8 cellular contexts compared by ENCODE assay signal in genomic region chr1:153260980-153261792, GRCh38. TPM values are rescaled to one million over a fixed set of nuclear protein-coding genes. Genes with fewer than 3 reads are reported as not detected.
DNase-seq lines count a peak whose midpoint lies in the region; ATAC-seq and TF ChIP-seq lines count a peak whose summit lies in the region.

No MANE protein-coding gene starts in this region.

- peak overlapping the region; percentile 42 for H3K4me2 ChIP-seq in mesendoderm (ENCODE audit: low read length)

- peak; percentile 52 for ATAC-seq in central memory CD8-positive, alpha-beta T cell (replicated peaks; ENCODE audit: extremely low read depth, poor library complexity, severe bottlenecking)
- ATAC-seq in GM18870 (IDR thresholded peaks at IDR 0.05; ENCODE audit: unreplicated experiment) = no peak

- no peaks in the 10 kb centered on the region for H3K9me3 ChIP-seq in tibial nerve

- H2BK15ac ChIP-seq in mesendoderm (replicated peaks; ENCODE audit: low read depth) = peak overlapping the region; percentile 22

- peaks cover 9% of the 10 kb centered on the region for H3K36me3 Mint-ChIP-seq in central memory CD8-positive, alpha-beta T cell (ENCODE audit: insufficient read depth)

- H2AK5ac ChIP-seq in mesendoderm (ENCODE audit: low read length) = no peak overlapping the region

- peaks cover 79% of the 10 kb centered on the region for H3K27me3 Mint-ChIP-seq in central memory CD8-positive, alpha-beta T cell

- H3K4me3 ChIP-seq in GM12875 (ENCODE audit: low read depth, low read length) = peak overlapping the region; percentile 46
- no peak overlapping the region for H3K4me3 ChIP-seq in mesendoderm (ENCODE audit: low read length)
- H3K4me3 ChIP-seq in tibial nerve = peak overlapping the region; percentile 26 to 52 (median 38)

- H3K27me3 ChIP-seq in mesendoderm (ENCODE audit: insufficient read depth, low read length, poor library complexity) (no peaks in the 10 kb centered on the region), tibial nerve (peaks cover 0 to 60% of the 10 kb centered on the region in 2 donors)

- peak overlapping the region; percentile 11 for H3K4ac ChIP-seq in mesendoderm (ENCODE audit: low read depth, low read length)

- TF ChIP-seq CTCF in GM12875 (IDR thresholded peaks at IDR 0.05; ENCODE audit: borderline replicate concordance, insufficient read depth, low read depth, low read length) (no peak), tibial nerve (IDR thresholded peaks at IDR 0.05) (no peak)

- TF ChIP-seq POLR2A in tibial nerve (IDR thresholded peaks at IDR 0.05) = no peak

- H3K36me3 ChIP-seq in mesendoderm (ENCODE audit: control insufficient read depth, insufficient read depth, low read length) (no peaks in the 10 kb centered on the region), tibial nerve (no peaks in the 10 kb centered on the region)

- H3K4me1 ChIP-seq in mesendoderm (ENCODE audit: control insufficient read depth, low read depth, low read length) (peaks cover 2% of the 10 kb centered on the region), tibial nerve (peaks cover 0 to 24% (median 14%) of the 10 kb centered on the region in 4 donors)

- WGBS in mesendoderm (ENCODE audit: extremely low coverage, insufficient coverage, low lambda C conversion rate) = no CpG with 5 or more reads among the region's 105 CpGs
- 0% methylated on average over 1 of the region's 105 CpGs; no CpG with 5 or more reads in 1 of the 2 donors for WGBS in tibial nerve, 2 donors

- H4K5ac ChIP-seq in mesendoderm (ENCODE audit: low read length) = no peak overlapping the region

- H3K18ac ChIP-seq in mesendoderm (ENCODE audit: low read length) = peak overlapping the region; percentile 71

- H3K27ac Mint-ChIP-seq in central memory CD8-positive, alpha-beta T cell (ENCODE audit: low read depth) = no peak overlapping the region

- no peaks in the 10 kb centered on the region for H3K9me3 Mint-ChIP-seq in central memory CD8-positive, alpha-beta T cell

- no peaks in the 10 kb centered on the region for H3K79me1 ChIP-seq in mesendoderm (ENCODE audit: low read length)

- H2BK5ac ChIP-seq in mesendoderm (ENCODE audit: low read length) = no peak overlapping the region

- no peak overlapping the region for H4K8ac ChIP-seq in mesendoderm (ENCODE audit: low read depth, low read length)

- peak overlapping the region; percentile 58 for H3K56ac ChIP-seq in mesendoderm (ENCODE audit: low read length)

- H3K4me1 Mint-ChIP-seq in central memory CD8-positive, alpha-beta T cell = peaks cover 22% of the 10 kb centered on the region

- H3K4me3 Mint-ChIP-seq in central memory CD8-positive, alpha-beta T cell = peak overlapping the region; percentile 64

- H3K9ac ChIP-seq in mesendoderm (ENCODE audit: low read length) = no peak overlapping the region

- no peak overlapping the region for H3K27ac ChIP-seq in mesendoderm (ENCODE audit: low read depth, low read length)
- H3K27ac ChIP-seq in tibial nerve = no peak overlapping the region

- no peaks in the 10 kb centered on the region for H3K79me2 ChIP-seq in mesendoderm (ENCODE audit: control insufficient read depth, insufficient read depth, low read length)

- peak overlapping the region; percentile 64 for H2BK120ac ChIP-seq in mesendoderm (ENCODE audit: low read depth, low read length)

- no peak overlapping the region for H3K23ac ChIP-seq in mesendoderm (ENCODE audit: low read length)

- DNase-seq in T follicular helper cell (ENCODE audit: low read depth) (peak; percentile 4), mesendoderm (peak; percentile 62), tibial nerve (ENCODE audit: low spot score in 2 of 2) (no peak), DMS53 treated with DMSO at 0.1 percent for 48 hours (lab: John Stamatoyannopoulos, UW; ENCODE audit: unreplicated experiment) (no peak), putamen (ENCODE audit: low spot score) (no peak)
- no peak for DNase-seq in central memory CD8-positive, alpha-beta T cell (ENCODE audit: low spot score in 2 of 2)

- TF ChIP-seq EP300 in tibial nerve (IDR thresholded peaks at IDR 0.05) = no peak

RNA-seq across cellular contexts. Expression of gene LORICRIN, which starts 1.7 kb away (rescaled TPM):
- polyA plus RNA-seq in mesendoderm (2013, experiment 1 of 2) = 0.06 TPM
- 0.06 TPM for polyA plus RNA-seq in mesendoderm (2013, experiment 2 of 2)
- under 1 TPM in 1 of 4 donors, not detected in 3; 0.44 TPM for total RNA-seq in tibial nerve

RNA-seq across cellular contexts. Expression of gene PRR9, which starts 43.8 kb away (rescaled TPM):
- polyA plus RNA-seq in mesendoderm (2013, experiment 1 of 2) = 0.21 TPM
- polyA plus RNA-seq in mesendoderm (2013, experiment 2 of 2) = 0.45 TPM
- total RNA-seq in tibial nerve = not detected

RNA-seq across cellular contexts. Expression of gene PGLYRP3, which starts 51.6 kb away (rescaled TPM):
- polyA plus RNA-seq in mesendoderm (2013, experiment 1 of 2) = not detected
- polyA plus RNA-seq in mesendoderm (2013, experiment 2 of 2) = not detected
- not detected for total RNA-seq in tibial nerve

RNA-seq across cellular contexts. Expression of gene LELP1, which starts 58.0 kb away (rescaled TPM):
- polyA plus RNA-seq in mesendoderm (2013, experiment 1 of 2) = not detected
- polyA plus RNA-seq in mesendoderm (2013, experiment 2 of 2) = not detected
- not detected for total RNA-seq in tibial nerve

Comparison
In these comparisons a context has a peak if more than half of its experiments do, and no peak if none do; other contexts are left out.
1. DNase-seq: peak in T follicular helper cell (single experiment) and mesendoderm (single experiment); none in central memory CD8-positive, alpha-beta T cell (0 of 2), tibial nerve (0 of 2), DMS53 treated with DMSO at 0.1 percent for 48 hours (single experiment) and putamen (single experiment).